Comparison of ENCODE assay signal across 9 cellular contexts in the genomic region with DNA sequence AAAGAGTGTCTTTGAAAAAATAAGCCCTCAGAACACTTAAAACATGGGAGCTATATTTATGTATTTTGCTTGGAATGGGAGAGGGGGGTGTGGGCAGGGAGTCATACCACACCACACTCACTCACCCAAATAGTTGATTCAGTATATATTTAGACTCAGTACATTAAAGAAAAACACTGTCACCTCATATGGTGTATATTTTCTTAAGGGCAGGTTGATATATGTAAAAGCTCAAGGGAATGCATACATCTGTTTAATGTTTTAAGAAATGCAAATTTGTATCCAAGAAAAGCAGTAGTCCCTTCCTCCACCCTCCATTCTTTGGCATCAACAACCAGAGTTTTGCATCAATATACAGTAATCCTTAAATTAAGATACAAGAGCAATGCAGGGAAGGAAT. TPM values are rescaled to one million over a fixed set of nuclear protein-coding genes. Genes with fewer than 3 reads are reported as not detected.
DNase-seq lines count a peak whose midpoint lies in the region; ATAC-seq and TF ChIP-seq lines count a peak whose summit lies in the region.
"Had no signal": no experiment of that assay in that cellular context is flagged by ENCODE, and none has a peak within 500 bp of the region (broad histone marks: within the 10 kb centered on the region; RNA-seq: fewer than 3 reads in every experiment).

No MANE protein-coding gene starts in this region.

- TF ChIP-seq POLR2A in sigmoid colon (IDR thresholded peaks at IDR 0.05) = no peak

- no peaks in the 10 kb centered on the region for H3K9me3 ChIP-seq in Panc1 (ENCODE audit: control insufficient read depth, insufficient read depth, low read depth, low read length)
- H3K9me3 ChIP-seq in sigmoid colon = no peaks in the 10 kb centered on the region

- intact Hi-C loops in Panc1 (cut with micrococcal nuclease; ENCODE audit: unreplicated experiment) = loop anchor here (10.0 kb wide), 1 partner anchor 168 kb away; a partner anchor contains a TSS
- intact Hi-C loops in sigmoid colon (cut with DNase I) = loop anchor here (2.0 to 5.0 kb wide), 2 partner anchors 40 to 151 kb away; no protein-coding TSS in a partner anchor

- TF ChIP-seq EP300 in sigmoid colon (IDR thresholded peaks at IDR 0.05) = no peak

- H3K36me3 ChIP-seq in Panc1 (ENCODE audit: control insufficient read depth, insufficient read depth, low read length) (peaks cover 7% of the 10 kb centered on the region; the same call in 1 of the 2 replicates), sigmoid colon (peaks cover 0 to 22% (median 2%) of the 10 kb centered on the region in 4 donors)

- POLR2A ChIA-PET in Panc1 (lab: Charles Lee) = no interaction called here

- TF ChIP-seq CTCF in Panc1 (IDR thresholded peaks at IDR 0.05) (no peak), sigmoid colon (IDR thresholded peaks at IDR 0.05) (no peak)

- DNase-seq in Panc1 (ENCODE audit: low read depth, low spot score) (no peak), fibroblast of gingiva (ENCODE audit: low read depth) (peak; percentile 5), sigmoid colon (no peak), AG08395 (ENCODE audit: low spot score) (no peak), C1 segment of cervical spinal cord (lab: John Stamatoyannopoulos, UW) (no peak)

- H3K4me3 ChIP-seq in GM08714 (ENCODE audit: low read length) (peak overlapping the region; percentile 93), Panc1 (ENCODE audit: low read depth in 2 of 2, low read length in 2 of 2) (peak overlapping the region; percentile 66 to 82), sigmoid colon (peak overlapping the region; percentile 74 to 85 (median 84))

- TSS peak; percentile 82 for BruUV-seq in Panc1 (replicated peaks; lab: Mats Ljungman, UMichigan)

- H3K27ac ChIP-seq in Panc1 (ENCODE audit: low read length) (peak overlapping the region; percentile 89), sigmoid colon (peak overlapping the region; percentile 95 to 98 (median 98))

- CTCF ChIA-PET in Panc1 (lab: Charles Lee) = no interaction called here

- peaks cover 24% of the 10 kb centered on the region for H3K4me1 ChIP-seq in Panc1 (ENCODE audit: control insufficient read depth, insufficient read depth, low read length)
- H3K4me1 ChIP-seq in sigmoid colon = peaks cover 2 to 65% (median 59%) of the 10 kb centered on the region in 4 donors

- in situ Hi-C loops in Panc1 (cut with HindIII; ENCODE audit: low pct_unique_long_range_greater_than_20kb, low sequenced_read_pairs) = no loop called here

- ATAC-seq in Panc1 (no peak), HG02970 (IDR thresholded peaks at IDR 0.05; ENCODE audit: low FRiP score, unreplicated experiment) (no peak), HG02588 (IDR thresholded peaks at IDR 0.05; ENCODE audit: unreplicated experiment) (no peak)

- H3K27me3 ChIP-seq in Panc1 (ENCODE audit: control insufficient read depth, insufficient read depth, low read length) = no peaks in the 10 kb centered on the region
- H3K27me3 ChIP-seq in sigmoid colon = no peaks in the 10 kb centered on the region
- H3K27me3 ChIP-seq: foreskin keratinocyte had no signal

RNA-seq across cellular contexts. Expression of a gene that starts 1.4 kb away (rescaled TPM):
- total RNA-seq in Panc1 (2021; ENCODE audit: unreplicated experiment) (31.5 TPM), sigmoid colon (10 to 100 TPM; 75.2 to 91.3 (median 81.9) TPM)
- 16.9 TPM for polyA plus RNA-seq in Panc1 (2012; ENCODE audit: insufficient read length)
- polyA plus RNA-seq in sigmoid colon = 10 to 100 TPM; 15.3 to 38.4 (median 20.8) TPM
